ENCODE assay signal across 10 cellular contexts in the genomic region with DNA sequence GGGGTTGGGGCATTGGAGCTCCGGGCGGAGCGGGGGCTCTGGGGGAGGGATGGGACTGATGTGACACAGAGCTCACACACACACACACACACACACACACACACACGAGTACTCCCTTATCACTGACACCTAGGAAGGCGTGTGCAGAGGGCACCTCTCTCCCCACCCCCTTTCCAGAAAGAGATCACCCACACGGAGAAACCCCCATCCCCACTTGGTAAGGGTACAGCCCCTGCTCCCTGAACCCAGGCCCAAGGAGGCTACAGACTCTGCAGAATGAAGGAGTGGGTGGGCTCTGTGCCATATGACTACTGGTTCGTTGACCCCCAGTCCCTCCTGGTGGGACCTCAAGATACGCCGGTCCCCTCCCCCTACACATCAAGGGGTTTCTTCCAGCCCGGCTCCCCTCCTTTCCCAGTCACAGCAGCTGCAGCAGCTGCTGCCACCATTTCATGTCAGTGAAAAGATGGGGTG. TPM values are rescaled to one million over a fixed set of nuclear protein-coding genes. Genes with fewer than 3 reads are reported as not detected.
DNase-seq lines count a peak whose midpoint lies in the region; ATAC-seq and TF ChIP-seq lines count a peak whose summit lies in the region.
"Had no signal": no experiment of that assay in that cellular context is flagged by ENCODE, and none has a peak within 500 bp of the region (broad histone marks: within the 10 kb centered on the region; RNA-seq: fewer than 3 reads in every experiment).

No MANE protein-coding gene starts in this region.

- in situ Hi-C loops in transverse colon (cut with MboI; ENCODE audit: low pct_ligation_motif_present in 1 of 4, low pct_unique_long_range_greater_than_20kb in 1 of 4, low sequenced_read_pairs in 3 of 4), result loop anchor here in 1 of 4 donors (10.0 kb wide), 1 partner anchor 75 kb away; a partner anchor contains a TSS

- 17% methylated on average over 10 of the region's 10 CpGs; no CpG with 5 or more reads in 1 of the 2 donors for WGBS in transverse colon (ENCODE audit: low coverage in 1 of 2), 2 donors

- H3K27me3 ChIP-seq in transverse colon, result peaks cover 69% of the 10 kb centered on the region

- H3K36me3 ChIP-seq in transverse colon, result no peaks in the 10 kb centered on the region

- CTCF ChIA-PET in activated naive CD4-positive, alpha-beta T cell treated with anti-CD3 and anti-CD28 coated beads, Interleukin-2, amount 10 ng/mL, durations not matched to agents 7 days and 5 days (lab: Charles Lee), result interaction anchor here (4.1 kb wide), 1 partner anchor 71 kb away, joined by 14 read pairs; no protein-coding TSS in a partner anchor

- intact Hi-C loops in transverse colon (cut with DNase I; ENCODE audit: low total_unique reads), result no loop called here

- H3K4me1 Mint-ChIP-seq in activated naive CD4-positive, alpha-beta T cell treated with anti-CD3 and anti-CD28 coated beads, Interleukin-2, amount 50 U/mL, for 24 hours, result peaks cover 3% of the 10 kb centered on the region
- peaks cover 14% of the 10 kb centered on the region for H3K4me1 Mint-ChIP-seq in activated naive CD4-positive, alpha-beta T cell treated with anti-CD3 and anti-CD28 coated beads, Interleukin-2, amount 10 ng/mL, durations not matched to agents 7 days and 5 days
- peaks cover 95% of the 10 kb centered on the region for H3K4me1 Mint-ChIP-seq in brain
- peaks cover 9 to 12% (median 9%) of the 10 kb centered on the region in 3 donors for H3K4me1 Mint-ChIP-seq in naive B cell

- H3K4me1 ChIP-seq in transverse colon, result peaks cover 14 to 50% (median 27%) of the 10 kb centered on the region in 4 donors

- no peak for ATAC-seq in naive B cell (ENCODE audit: low read depth in 2 of 2)

- peaks cover 22% of the 10 kb centered on the region for H3K27me3 Mint-ChIP-seq in activated naive CD4-positive, alpha-beta T cell treated with anti-CD3 and anti-CD28 coated beads, Interleukin-2, amount 50 U/mL, for 24 hours
- peaks cover 83% of the 10 kb centered on the region for H3K27me3 Mint-ChIP-seq in activated naive CD4-positive, alpha-beta T cell treated with anti-CD3 and anti-CD28 coated beads, Interleukin-2, amount 10 ng/mL, durations not matched to agents 7 days and 5 days
- H3K27me3 Mint-ChIP-seq in brain (peaks cover 18% of the 10 kb centered on the region), naive B cell (peaks cover 50 to 81% (median 78%) of the 10 kb centered on the region in 3 donors)

- H3K9me3 Mint-ChIP-seq in activated naive CD4-positive, alpha-beta T cell treated with anti-CD3 and anti-CD28 coated beads, Interleukin-2, amount 50 U/mL, for 24 hours, result no peaks in the 10 kb centered on the region
- no peaks in the 10 kb centered on the region for H3K9me3 Mint-ChIP-seq in activated naive CD4-positive, alpha-beta T cell treated with anti-CD3 and anti-CD28 coated beads, Interleukin-2, amount 10 ng/mL, durations not matched to agents 7 days and 5 days
- H3K9me3 Mint-ChIP-seq in brain (no peaks in the 10 kb centered on the region), naive B cell (no peaks in the 10 kb centered on the region)

- no peak overlapping the region for H3K27ac Mint-ChIP-seq in activated naive CD4-positive, alpha-beta T cell treated with anti-CD3 and anti-CD28 coated beads, Interleukin-2, amount 50 U/mL, for 24 hours
- H3K27ac Mint-ChIP-seq in activated naive CD4-positive, alpha-beta T cell treated with anti-CD3 and anti-CD28 coated beads, Interleukin-2, amount 10 ng/mL, durations not matched to agents 7 days and 5 days, result no peak overlapping the region
- peak overlapping the region in 4 of 5 experiments; percentile 62 to 92 (median 88) for H3K27ac Mint-ChIP-seq in brain
- no peak overlapping the region for H3K27ac Mint-ChIP-seq in naive B cell

- H3K4me3 Mint-ChIP-seq in activated naive CD4-positive, alpha-beta T cell treated with anti-CD3 and anti-CD28 coated beads, Interleukin-2, amount 50 U/mL, for 24 hours, result peak overlapping the region; percentile 23
- no peak overlapping the region for H3K4me3 Mint-ChIP-seq in activated naive CD4-positive, alpha-beta T cell treated with anti-CD3 and anti-CD28 coated beads, Interleukin-2, amount 10 ng/mL, durations not matched to agents 7 days and 5 days
- H3K4me3 Mint-ChIP-seq in brain, result peak overlapping the region; percentile 84 to 91 (median 90)
- peak overlapping the region in 6 of 8 donors; percentile 22 to 80 (median 63) for H3K4me3 Mint-ChIP-seq in naive B cell

- peak overlapping the region in 3 of 4 donors; percentile 73 to 79 (median 73) for H3K27ac ChIP-seq in transverse colon

- no peak for TF ChIP-seq POLR2A in transverse colon (IDR thresholded peaks at IDR 0.05)

- TF ChIP-seq EP300 in transverse colon (IDR thresholded peaks at IDR 0.05; ENCODE audit: low read depth), result no peak

- H3K4me3 ChIP-seq in transverse colon, result peak overlapping the region in 3 of 4 donors; percentile 31 to 43 (median 34)

- no peak for DNase-seq in activated naive CD4-positive, alpha-beta T cell treated with anti-CD3 and anti-CD28 coated beads, Interleukin-2, amount 10 ng/mL, durations not matched to agents 7 days and 5 days
- no peak for DNase-seq in naive B cell
- no peak for DNase-seq in transverse colon
- DNase-seq in amygdala (lab: John Stamatoyannopoulos, UW), result no peak
- DNase-seq in NCI-H1436 treated with DMSO at 0.1 percent for 48 hours (lab: John Stamatoyannopoulos, UW), result no peak
- DNase-seq in pons (ENCODE audit: low spot score), result no peak
- DNase-seq: AML-193; effector CD4-positive, alpha-beta T cell had no signal

- no peak for TF ChIP-seq CTCF in brain (conservative IDR thresholded peaks at IDR 0.05)
- TF ChIP-seq CTCF in transverse colon (IDR thresholded peaks at IDR 0.05), result no peak

- no peaks in the 10 kb centered on the region for H3K9me3 ChIP-seq in transverse colon

- no peaks in the 10 kb centered on the region for H3K36me3 Mint-ChIP-seq in activated naive CD4-positive, alpha-beta T cell treated with anti-CD3 and anti-CD28 coated beads, Interleukin-2, amount 50 U/mL, for 24 hours
- H3K36me3 Mint-ChIP-seq in activated naive CD4-positive, alpha-beta T cell treated with anti-CD3 and anti-CD28 coated beads, Interleukin-2, amount 10 ng/mL, durations not matched to agents 7 days and 5 days, result no peaks in the 10 kb centered on the region
- no peaks in the 10 kb centered on the region for H3K36me3 Mint-ChIP-seq in brain
- peaks cover 0 to 5% of the 10 kb centered on the region in 2 donors for H3K36me3 Mint-ChIP-seq in naive B cell

RNA-seq across cellular contexts. Expression of a gene that starts 8.7 kb away (rescaled TPM):
- polyA plus RNA-seq in brain (ENCODE audit: insufficient read depth, low read depth, low replicate concordance) (59.0 TPM), naive B cell (ENCODE audit: low read depth in 6 of 6) (not detected)
- 10 to 100 TPM in 3 of 4 donors, 1 to 10 TPM in 1; 4.5 to 21.7 (median 17.0) TPM for total RNA-seq in transverse colon

Comparison
In these comparisons a context has a peak if more than half of its experiments do, and no peak if none do; other contexts are left out.
1. H3K27ac Mint-ChIP-seq: peak in brain (4 of 5); none in activated naive CD4-positive, alpha-beta T cell treated with anti-CD3 and anti-CD28 coated beads, Interleukin-2, amount 50 U/mL, for 24 hours (single experiment), activated naive CD4-positive, alpha-beta T cell treated with anti-CD3 and anti-CD28 coated beads, Interleukin-2, amount 10 ng/mL, durations not matched to agents 7 days and 5 days (single experiment) and naive B cell (0 of 6).
2. RNA of a gene that starts 8.7 kb away (polyA plus RNA-seq): 59.0 TPM in brain (single experiment); not detected in naive B cell; every median in the first group is over 10 times any median in the second.